In the genomic region with DNA sequence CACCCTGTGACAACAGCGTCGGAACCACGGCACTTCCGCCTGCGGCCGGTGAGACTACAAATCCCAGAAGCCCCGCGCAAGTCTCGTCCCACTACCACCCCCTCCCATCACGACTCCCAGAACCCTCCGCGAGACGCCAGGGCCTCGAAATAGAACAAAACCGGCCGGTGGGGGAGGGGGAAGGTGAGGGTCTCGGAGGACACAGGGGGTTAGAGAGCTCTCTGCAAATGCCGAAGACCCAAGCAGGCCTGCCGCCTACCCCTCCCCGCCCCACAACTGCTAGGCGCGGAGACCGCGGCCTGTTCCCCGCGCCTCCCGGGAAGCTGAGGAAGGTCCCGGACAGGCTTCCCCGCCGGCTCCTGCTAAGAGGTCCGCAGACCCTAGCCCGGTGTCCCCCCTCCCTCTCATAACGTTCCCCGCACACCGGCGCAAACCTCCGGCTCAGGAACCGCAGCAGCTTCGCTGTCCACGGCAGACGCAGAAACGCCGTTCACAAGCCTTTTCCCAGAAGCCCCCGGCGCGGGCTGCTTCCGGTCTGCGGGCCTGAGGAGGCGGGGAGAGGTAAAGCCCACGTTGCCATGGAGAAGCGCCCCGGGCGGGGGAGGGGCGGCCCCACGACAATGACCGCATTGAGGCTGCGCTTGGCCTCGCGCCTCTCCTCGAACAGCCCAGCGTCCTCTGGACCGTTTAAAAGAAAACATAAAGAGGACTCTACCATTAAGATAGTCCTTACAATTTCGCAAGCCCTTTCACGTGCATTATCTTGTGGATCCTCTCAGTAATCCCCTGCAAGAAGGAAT, we compare ENCODE assay signal across 8 cellular contexts. TPM values are rescaled to one million over a fixed set of nuclear protein-coding genes. Genes with fewer than 3 reads are reported as not detected.
DNase-seq lines count a peak whose midpoint lies in the region; ATAC-seq and TF ChIP-seq lines count a peak whose summit lies in the region.

Gene ZNF24 (minus strand): TSS at position 485 of the 800 bp plus-strand sequence. CDS start 3,770 bp downstream, outside the sequence.

- peak within 1 kb of the TSS; percentile 79 for H2AFZ ChIP-seq in PC-9

- H3K4me2 ChIP-seq in PC-9, result peak within 1 kb of the TSS; percentile 86

- peak within 1 kb of the TSS; percentile 94 to 95 for H3K9ac ChIP-seq in mucosa of rectum (ENCODE audit: low read depth in 1 of 2, low read length in 2 of 2)

- H3K4me3 ChIP-seq in Jurkat, Clone E6-1 (ENCODE audit: low read length), result peak within 1 kb of the TSS; percentile 88
- H3K4me3 ChIP-seq in PC-9 (peak within 1 kb of the TSS; percentile 88), epithelial cell of proximal tubule (ENCODE audit: low read depth, low read length) (peak within 1 kb of the TSS; percentile 93), mucosa of rectum (ENCODE audit: low read length in 2 of 2) (peak within 1 kb of the TSS; percentile 92)

- BruUV-seq in PC-9 (replicated peaks; lab: Mats Ljungman, UMichigan), result no TSS peak

- TF ChIP-seq CTCF in PC-9 (conservative IDR thresholded peaks at IDR 0.05) (no peak), epithelial cell of proximal tubule (conservative IDR thresholded peaks at IDR 0.05; ENCODE audit: low read depth, low read length) (no peak)

- H3K9me3 ChIP-seq in PC-9 (ENCODE audit: insufficient read depth, low read depth) (no peaks in the 10 kb centered on the region), mucosa of rectum (ENCODE audit: control insufficient read depth in 2 of 2, low read length in 2 of 2) (no peaks in the 10 kb centered on the region)

- H3K79me2 ChIP-seq in PC-9 (ENCODE audit: low read depth), result peaks cover 50% of the 10 kb centered on the region

- intact Hi-C loops in PC-9 (cut with micrococcal nuclease; ENCODE audit: unreplicated experiment), result loop anchor here (10.0 kb wide), 1 partner anchor 99 kb away; the partner anchor contains the start of gene ZNF397

- 0 out of 2 replicates have a peak, but pooled peaks cover 4% of the 10 kb centered on the region for H3K4me1 ChIP-seq in PC-9 (replicated peaks; ENCODE audit: insufficient read depth)
- peaks cover 13% of the 10 kb centered on the region in 2 donors for H3K4me1 ChIP-seq in mucosa of rectum (ENCODE audit: control insufficient read depth in 2 of 2, insufficient read depth in 2 of 2, low read length in 2 of 2)

- POLR2A ChIA-PET in PC-9 (lab: Charles Lee; ENCODE audit: unreplicated experiment), result interaction anchor here (0.6 to 0.7 kb wide), 2 partner anchors 36 to 54 kb away, joined by 3 to 7 read pairs; no protein-coding TSS in a partner anchor

- ATAC-seq in GM21619 (IDR thresholded peaks at IDR 0.05; ENCODE audit: unreplicated experiment), result peak; percentile 94

- H3F3A ChIP-seq in PC-9 (ENCODE audit: insufficient read depth, low read depth), result no peaks in the 10 kb centered on the region

- CTCF ChIA-PET in PC-9 (lab: Charles Lee), result no interaction called here

- DNase-seq in DMS153 (lab: John Stamatoyannopoulos, UW) (peak; percentile 93), PC-9 (peak; percentile 75 to 88), epithelial cell of proximal tubule (ENCODE audit: low read depth) (no peak)
- peak; percentile 82 for DNase-seq in Jurkat, Clone E6-1 (ENCODE audit: low read depth, low spot score)
- DNase-seq in activated T-cell treated with anti-CD3 and anti-CD28 coated beads, Interleukin-2, amount 50 U/mL, for 1 hour, result peak; percentile 87
- DNase-seq in stimulated activated CD8-positive, alpha-beta memory T cell treated with anti-CD3 and anti-CD28 coated beads, Interleukin-4, amount 100 ng/mL, for 48 hours, result peak; percentile 96

- H3K36me3 ChIP-seq in PC-9 (ENCODE audit: low read depth) (peaks cover 17% of the 10 kb centered on the region), mucosa of rectum (ENCODE audit: control insufficient read depth in 2 of 2, insufficient read depth in 2 of 2, low read length in 2 of 2) (peaks cover 14 to 22% of the 10 kb centered on the region in 2 donors)

- H3K27ac ChIP-seq in PC-9 (peak within 1 kb of the TSS; percentile 72), mucosa of rectum (ENCODE audit: low read depth in 2 of 2, low read length in 2 of 2) (peak within 1 kb of the TSS; percentile 91 to 98)

- H4K20me1 ChIP-seq in PC-9 (ENCODE audit: insufficient read depth), result peaks cover 36% of the 10 kb centered on the region

- H3K27me3 ChIP-seq in PC-9 (ENCODE audit: insufficient read depth, low read depth) (no peaks in the 10 kb centered on the region), mucosa of rectum (ENCODE audit: control insufficient read depth in 2 of 2, insufficient read depth in 2 of 2, low read length in 2 of 2) (no peaks in the 10 kb centered on the region)

- H3K9me2 ChIP-seq in PC-9 (ENCODE audit: insufficient read depth), result no peaks in the 10 kb centered on the region

RNA-seq across cellular contexts. Expression of gene ZNF24, which starts in this region (rescaled TPM):
- polyA plus RNA-seq in Jurkat, Clone E6-1 (2012; ENCODE audit: insufficient read depth, insufficient read length), result 24.8 TPM
- total RNA-seq in PC-9 (2021) (20.9 and 33.9 TPM in 2 replicates), epithelial cell of proximal tubule (24.0 and 24.7 TPM in 2 replicates)
